8 cellular contexts compared by ENCODE assay signal in genomic region chr1:150067184-150068182, GRCh38. TPM values are rescaled to one million over a fixed set of nuclear protein-coding genes. Genes with fewer than 3 reads are reported as not detected.
DNase-seq lines count a peak whose midpoint lies in the region; ATAC-seq and TF ChIP-seq lines count a peak whose summit lies in the region.

Gene VPS45, plus strand, starts transcription at chr1:150067776. Its CDS starts 82 bp downstream, at chr1:150067858.

- H3K4me1 Mint-ChIP-seq in activated T-helper 2 cell treated with anti-CD3 and anti-CD28 coated beads, Interferon-gamma antibody, Interleukin-2, Interleukin-4, amounts not matched to agents 10 μg/mL and 5 μg/mL and 100 μg/mL, durations not matched to agents 14 hours and 24 hours and 36 hours (ENCODE audit: low read depth) = peaks cover 31% of the 10 kb centered on the region
- H3K4me1 Mint-ChIP-seq in nephron = peaks cover 38% of the 10 kb centered on the region
- H3K4me1 Mint-ChIP-seq in stimulated activated naive CD8-positive, alpha-beta T cell treated with anti-CD3 and anti-CD28 coated beads, Interleukin-15, Interleukin-2, amounts not matched to agents 100 ng/mL and 50 ng/mL, for 24 hours (ENCODE audit: low read depth) = peaks cover 46% of the 10 kb centered on the region

- DNase-seq in DMS79 (lab: John Stamatoyannopoulos, UW) (peak; percentile 93), LHCN-M2 (ENCODE audit: low read depth) (peak; percentile 89), RPMI8226 (peak; percentile 93), fibroblast of pulmonary artery (ENCODE audit: low read depth) (peak; percentile 92)
- peak; percentile 80 for DNase-seq in activated T-helper 2 cell treated with anti-CD3 and anti-CD28 coated beads, Interferon-gamma antibody, Interleukin-2, Interleukin-4, amounts not matched to agents 10 μg/mL and 5 μg/mL and 100 μg/mL, durations not matched to agents 14 hours and 24 hours and 36 hours (ENCODE audit: low spot score)

- peak within 1 kb of the TSS; percentile 97 for H3K27ac Mint-ChIP-seq in activated T-helper 2 cell treated with anti-CD3 and anti-CD28 coated beads, Interferon-gamma antibody, Interleukin-2, Interleukin-4, amounts not matched to agents 10 μg/mL and 5 μg/mL and 100 μg/mL, durations not matched to agents 14 hours and 24 hours and 36 hours
- peak within 1 kb of the TSS; percentile 98 to 100 (median 99) for H3K27ac Mint-ChIP-seq in nephron
- peak within 1 kb of the TSS; percentile 98 for H3K27ac Mint-ChIP-seq in stimulated activated naive CD8-positive, alpha-beta T cell treated with anti-CD3 and anti-CD28 coated beads, Interleukin-15, Interleukin-2, amounts not matched to agents 100 ng/mL and 50 ng/mL, for 24 hours

- peak; percentile 88 for ATAC-seq in GM21786 (IDR thresholded peaks at IDR 0.05; ENCODE audit: unreplicated experiment)

- TF ChIP-seq CTCF in fibroblast of pulmonary artery (IDR thresholded peaks at IDR 0.05; ENCODE audit: low read length, missing control alignments) (no peak), nephron (IDR thresholded peaks at IDR 0.05; ENCODE audit: unreplicated experiment in 3 of 3) (no peak)

- H3K27me3 Mint-ChIP-seq in activated T-helper 2 cell treated with anti-CD3 and anti-CD28 coated beads, Interferon-gamma antibody, Interleukin-2, Interleukin-4, amounts not matched to agents 10 μg/mL and 5 μg/mL and 100 μg/mL, durations not matched to agents 14 hours and 24 hours and 36 hours (ENCODE audit: low read depth) = peaks cover 1% of the 10 kb centered on the region
- H3K27me3 Mint-ChIP-seq in nephron (ENCODE audit: low read depth) = no peaks in the 10 kb centered on the region
- H3K27me3 Mint-ChIP-seq in stimulated activated naive CD8-positive, alpha-beta T cell treated with anti-CD3 and anti-CD28 coated beads, Interleukin-15, Interleukin-2, amounts not matched to agents 100 ng/mL and 50 ng/mL, for 24 hours = no peaks in the 10 kb centered on the region

- H3K4me3 ChIP-seq in fibroblast of pulmonary artery (replicated peaks; ENCODE audit: low read depth, low read length) = peak within 1 kb of the TSS; percentile 55

- H3K36me3 Mint-ChIP-seq in activated T-helper 2 cell treated with anti-CD3 and anti-CD28 coated beads, Interferon-gamma antibody, Interleukin-2, Interleukin-4, amounts not matched to agents 10 μg/mL and 5 μg/mL and 100 μg/mL, durations not matched to agents 14 hours and 24 hours and 36 hours (ENCODE audit: low read depth) = peaks cover 24% of the 10 kb centered on the region
- H3K36me3 Mint-ChIP-seq in nephron (ENCODE audit: low read depth) = peaks cover 14% of the 10 kb centered on the region
- H3K36me3 Mint-ChIP-seq in stimulated activated naive CD8-positive, alpha-beta T cell treated with anti-CD3 and anti-CD28 coated beads, Interleukin-15, Interleukin-2, amounts not matched to agents 100 ng/mL and 50 ng/mL, for 24 hours (ENCODE audit: low read depth) = peaks cover 25% of the 10 kb centered on the region

- intact Hi-C loops in activated T-helper 2 cell treated with anti-CD3 and anti-CD28 coated beads, Interferon-gamma antibody, Interleukin-2, Interleukin-4, amounts not matched to agents 10 μg/mL and 5 μg/mL and 100 μg/mL, durations not matched to agents 14 hours and 24 hours and 36 hours (cut with micrococcal nuclease) = loop anchor here (2.0 kb wide), 1 partner anchor 167 kb away; no protein-coding TSS in a partner anchor

- H3K9me3 Mint-ChIP-seq in activated T-helper 2 cell treated with anti-CD3 and anti-CD28 coated beads, Interferon-gamma antibody, Interleukin-2, Interleukin-4, amounts not matched to agents 10 μg/mL and 5 μg/mL and 100 μg/mL, durations not matched to agents 14 hours and 24 hours and 36 hours = no peaks in the 10 kb centered on the region
- no peaks in the 10 kb centered on the region for H3K9me3 Mint-ChIP-seq in nephron
- no peaks in the 10 kb centered on the region for H3K9me3 Mint-ChIP-seq in stimulated activated naive CD8-positive, alpha-beta T cell treated with anti-CD3 and anti-CD28 coated beads, Interleukin-15, Interleukin-2, amounts not matched to agents 100 ng/mL and 50 ng/mL, for 24 hours

- peak within 1 kb of the TSS; percentile 94 for H3K4me3 Mint-ChIP-seq in activated T-helper 2 cell treated with anti-CD3 and anti-CD28 coated beads, Interferon-gamma antibody, Interleukin-2, Interleukin-4, amounts not matched to agents 10 μg/mL and 5 μg/mL and 100 μg/mL, durations not matched to agents 14 hours and 24 hours and 36 hours (ENCODE audit: low read depth)
- peak within 1 kb of the TSS; percentile 92 to 99 (median 96) for H3K4me3 Mint-ChIP-seq in nephron
- peak within 1 kb of the TSS; percentile 96 for H3K4me3 Mint-ChIP-seq in stimulated activated naive CD8-positive, alpha-beta T cell treated with anti-CD3 and anti-CD28 coated beads, Interleukin-15, Interleukin-2, amounts not matched to agents 100 ng/mL and 50 ng/mL, for 24 hours

RNA-seq across cellular contexts. Expression of gene VPS45, which starts in this region (rescaled TPM):
- total RNA-seq in LHCN-M2 (2014; rRNA removed) = 39.8 and 41.4 TPM in 2 replicates
- 26.1 TPM for polyA plus RNA-seq in LHCN-M2 (2012)
- total RNA-seq in activated T-helper 2 cell treated with anti-CD3 and anti-CD28 coated beads, Interferon-gamma antibody, Interleukin-2, Interleukin-4, amounts not matched to agents 10 μg/mL and 5 μg/mL and 100 μg/mL, durations not matched to agents 14 hours and 24 hours and 36 hours = 21.9 TPM in 2 replicates

Comparison
In these comparisons a context has a peak if more than half of its experiments do, and no peak if none do; other contexts are left out.
1. Peak in every context shown above with its lines: DNase-seq, ATAC-seq and H3K4me3 ChIP-seq.